ENCODE assay signal across 16 cellular contexts in the genomic region with DNA sequence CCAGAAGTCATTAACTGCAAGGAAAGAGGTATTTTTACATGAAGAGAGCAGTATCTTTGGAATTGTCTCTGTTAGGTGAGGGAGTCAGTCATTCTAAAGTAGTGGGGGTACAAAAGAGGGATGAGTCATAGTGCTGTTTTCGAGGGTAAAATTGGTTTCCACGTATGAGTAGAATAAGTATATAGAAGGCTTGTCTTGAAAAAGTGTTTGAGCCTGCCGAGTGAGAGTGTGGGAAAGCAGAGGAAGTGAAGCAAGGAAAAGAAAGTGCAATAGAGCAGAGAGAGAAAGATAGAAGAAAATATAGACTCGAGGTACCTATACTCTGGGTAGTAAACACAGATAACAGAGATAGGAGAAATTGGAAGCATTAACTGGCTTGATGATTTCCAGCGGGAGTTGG.
DNase-seq lines count a peak whose midpoint lies in the region; ATAC-seq and TF ChIP-seq lines count a peak whose summit lies in the region.
"Had no signal": no experiment of that assay in that cellular context is flagged by ENCODE, and none has a peak within 500 bp of the region (broad histone marks: within the 10 kb centered on the region; RNA-seq: fewer than 3 reads in every experiment).

No MANE protein-coding gene starts in this region.

- no peak for TF ChIP-seq CTCF in glutamatergic neuron (IDR thresholded peaks at IDR 0.05; ENCODE audit: partially characterized antibody, unreplicated experiment)

- H3K36me3 Mint-ChIP-seq in glutamatergic neuron (ENCODE audit: unreplicated experiment): no peaks in the 10 kb centered on the region

- no peaks in the 10 kb centered on the region for H3K4me1 Mint-ChIP-seq in glutamatergic neuron (ENCODE audit: low read depth, unreplicated experiment)
- H3K4me1 Mint-ChIP-seq: neural crest cell had no signal

- intact Hi-C loops in posterior vena cava (cut with DNase I): no loop called here

- H3K27me3 Mint-ChIP-seq in glutamatergic neuron (ENCODE audit: unreplicated experiment): peaks cover 1% of the 10 kb centered on the region

- H3K9me3 Mint-ChIP-seq in glutamatergic neuron (ENCODE audit: unreplicated experiment): peaks cover 1% of the 10 kb centered on the region
- H3K9me3 Mint-ChIP-seq: activated T-cell treated with anti-CD3 and anti-CD28 coated beads, Interleukin-2, amount 50 U/mL, for 4 hours; neural crest cell had no signal

- no peak overlapping the region for H3K27ac Mint-ChIP-seq in glutamatergic neuron (ENCODE audit: unreplicated experiment)

- no peak overlapping the region for H3K4me3 Mint-ChIP-seq in glutamatergic neuron (ENCODE audit: unreplicated experiment)
- H3K4me3 Mint-ChIP-seq: activated T-cell treated with anti-CD3 and anti-CD28 coated beads, Interleukin-2, amount 50 U/mL, for 4 hours; neural crest cell had no signal

- no peak for DNase-seq in T1000 (lab: John Stamatoyannopoulos, UW)
- no peak for DNase-seq in NCI-H1048 (lab: John Stamatoyannopoulos, UW)
- no peak for DNase-seq in posterior vena cava (ENCODE audit: low spot score)
- no peak for DNase-seq in glutamatergic neuron
- DNase-seq: activated CD4-positive, alpha-beta T cell treated with anti-CD3 and anti-CD28 coated beads for 4 hours; activated T-cell treated with anti-CD3 and anti-CD28 coated beads, Interleukin-2, amount 50 U/mL, for 4 hours; BE2C; lower lobe of right lung; NCI-H1417 treated with DMSO at 0.1 percent for 48 hours; Peyer's patch; substantia nigra had no signal

- ATAC-seq in GM18868 (IDR thresholded peaks at IDR 0.05; ENCODE audit: unreplicated experiment): peak; percentile 99
- ATAC-seq in GM21576 (IDR thresholded peaks at IDR 0.05; ENCODE audit: unreplicated experiment): peak; percentile 92
- peak; percentile 85 for ATAC-seq in HG03039 (IDR thresholded peaks at IDR 0.05; ENCODE audit: unreplicated experiment)
- ATAC-seq in HG03575 (IDR thresholded peaks at IDR 0.05; ENCODE audit: extremely low read depth, insufficient number of reproducible peaks, low FRiP score, unreplicated experiment): peak; percentile 92
- ATAC-seq: activated T-cell treated with anti-CD3 and anti-CD28 coated beads, Interleukin-2, amount 50 U/mL, for 4 hours; lower lobe of right lung had no signal
